In the genomic region with DNA sequence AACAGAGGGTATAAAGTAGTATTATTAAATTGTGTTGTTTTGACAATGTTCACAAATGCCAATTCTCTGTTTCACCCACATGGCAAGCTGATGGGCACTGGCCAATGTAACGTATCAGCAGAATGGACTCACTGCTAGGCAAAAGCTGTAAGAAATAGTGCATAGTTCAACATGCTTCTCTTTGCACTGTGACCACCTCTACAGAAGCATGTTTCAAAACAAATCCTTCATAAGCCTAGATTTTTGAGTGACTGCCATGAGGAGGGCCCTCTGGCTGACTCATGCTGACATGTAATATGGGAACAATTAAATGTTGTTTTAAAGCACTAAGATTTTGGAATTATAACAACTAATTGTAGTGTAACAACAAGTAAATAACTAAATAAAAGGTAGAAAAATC, we compare ENCODE assay signal across 13 cellular contexts. TPM values are rescaled to one million over a fixed set of nuclear protein-coding genes. Genes with fewer than 3 reads are reported as not detected.
A peak's percentile ranks its signal among the peaks of the same experiment; 100 is the strongest.
DNase-seq lines count a peak whose midpoint lies in the region; ATAC-seq and TF ChIP-seq lines count a peak whose summit lies in the region.
"Had no signal": no experiment of that assay in that cellular context is flagged by ENCODE, and none has a peak within 500 bp of the region (broad histone marks: within the 10 kb centered on the region; RNA-seq: fewer than 3 reads in every experiment).

No MANE protein-coding gene starts in this region.

- TF ChIP-seq CTCF in astrocyte of the spinal cord (IDR thresholded peaks at IDR 0.05; ENCODE audit: low read depth, low read length) (no peak), neural progenitor cell (IDR thresholded peaks at IDR 0.05) (no peak)

- H3K4me1 ChIP-seq in neural progenitor cell = peaks cover 23% of the 10 kb centered on the region

- ATAC-seq in stimulated activated naive CD8-positive, alpha-beta T cell treated with anti-CD3 and anti-CD28 coated beads, Interleukin-15, amount 100 ng/mL, for 72 hours = no peak
- ATAC-seq in left colon (no peak), GM21529 (IDR thresholded peaks at IDR 0.05; ENCODE audit: unreplicated experiment) (no peak)

- no peak overlapping the region for H3K9ac ChIP-seq in neural progenitor cell

- H3F3A ChIP-seq in neural progenitor cell (ENCODE audit: low read depth) = peaks cover 22% of the 10 kb centered on the region

- no peak for DNase-seq in stimulated activated naive CD8-positive, alpha-beta T cell treated with anti-CD3 and anti-CD28 coated beads, Interleukin-15, amount 100 ng/mL, for 72 hours
- DNase-seq in astrocyte of the spinal cord (ENCODE audit: low read depth, low spot score) (peak; percentile 55), kidney tubule cell (ENCODE audit: low spot score) (peak; percentile 14), left colon (no peak), RPMI8226 (no peak), neural progenitor cell (ENCODE audit: low spot score) (no peak)
- DNase-seq: activated T-cell treated with anti-CD3 and anti-CD28 coated beads, Interleukin-2, amount 50 U/mL, for 48 hours; CD8-positive, alpha-beta memory T cell; cortex of kidney; stimulated activated naive CD4-positive, alpha-beta T cell treated with Interleukin-2 at 50 U/mL for 16 hours had no signal

- no peaks in the 10 kb centered on the region for H3K79me2 ChIP-seq in neural progenitor cell (ENCODE audit: low read depth)

- peaks cover 75% of the 10 kb centered on the region for H3K36me3 Mint-ChIP-seq in stimulated activated naive CD8-positive, alpha-beta T cell treated with anti-CD3 and anti-CD28 coated beads, Interleukin-15, Interleukin-2, amounts not matched to agents 100 ng/mL and 50 ng/mL, for 24 hours (ENCODE audit: low read depth)
- H3K36me3 Mint-ChIP-seq in neural progenitor cell = peaks cover 20% of the 10 kb centered on the region

- H3K4me3 ChIP-seq in astrocyte of the spinal cord (ENCODE audit: low read depth, low read length) (no peak overlapping the region), neural progenitor cell (no peak overlapping the region)

- no peaks in the 10 kb centered on the region for H3K27me3 ChIP-seq in neural progenitor cell

- H3K4me2 ChIP-seq in neural progenitor cell = no peak overlapping the region

- H2AFZ ChIP-seq in neural progenitor cell (replicated peaks) = no peak overlapping the region

- no peaks in the 10 kb centered on the region for H3K36me3 ChIP-seq in neural progenitor cell

- in situ Hi-C loops in astrocyte of the spinal cord (cut with HindIII; ENCODE audit: low sequenced_read_pairs) = no loop called here

- H3K27me3 Mint-ChIP-seq in stimulated activated naive CD8-positive, alpha-beta T cell treated with anti-CD3 and anti-CD28 coated beads, Interleukin-15, Interleukin-2, amounts not matched to agents 100 ng/mL and 50 ng/mL, for 24 hours = no peaks in the 10 kb centered on the region
- H3K27me3 Mint-ChIP-seq in stimulated activated naive CD8-positive, alpha-beta T cell treated with anti-CD3 and anti-CD28 coated beads, Interleukin-15, amount 100 ng/mL, for 72 hours = no peaks in the 10 kb centered on the region
- peaks cover 2% of the 10 kb centered on the region for H3K27me3 Mint-ChIP-seq in neural progenitor cell (ENCODE audit: insufficient read depth, low read depth)
- H3K27me3 Mint-ChIP-seq: CD8-positive, alpha-beta memory T cell; IgD-negative memory B cell had no signal

- H3K27ac ChIP-seq in neural progenitor cell = no peak overlapping the region

- H3K9me3 ChIP-seq in neural progenitor cell (ENCODE audit: low read depth) = no peaks in the 10 kb centered on the region

- intact Hi-C loops in left colon (cut with DNase I, micrococcal nuclease) = no loop called here

- peaks cover 49% of the 10 kb centered on the region for H3K4me1 Mint-ChIP-seq in stimulated activated naive CD8-positive, alpha-beta T cell treated with anti-CD3 and anti-CD28 coated beads, Interleukin-15, Interleukin-2, amounts not matched to agents 100 ng/mL and 50 ng/mL, for 24 hours (ENCODE audit: low read depth)
- peaks cover 61% of the 10 kb centered on the region for H3K4me1 Mint-ChIP-seq in stimulated activated naive CD8-positive, alpha-beta T cell treated with anti-CD3 and anti-CD28 coated beads, Interleukin-15, amount 100 ng/mL, for 72 hours
- peaks cover 15% of the 10 kb centered on the region for H3K4me1 Mint-ChIP-seq in neural progenitor cell

- H4K20me1 ChIP-seq in neural progenitor cell (ENCODE audit: low read depth) = no peaks in the 10 kb centered on the region

- peak overlapping the region; percentile 94 for H3K4me3 Mint-ChIP-seq in stimulated activated naive CD8-positive, alpha-beta T cell treated with anti-CD3 and anti-CD28 coated beads, Interleukin-15, Interleukin-2, amounts not matched to agents 100 ng/mL and 50 ng/mL, for 24 hours
- no peak overlapping the region for H3K4me3 Mint-ChIP-seq in stimulated activated naive CD8-positive, alpha-beta T cell treated with anti-CD3 and anti-CD28 coated beads, Interleukin-15, amount 100 ng/mL, for 72 hours
- H3K4me3 Mint-ChIP-seq in neural progenitor cell = no peak overlapping the region

- peaks cover 19% of the 10 kb centered on the region for H3K9me3 Mint-ChIP-seq in stimulated activated naive CD8-positive, alpha-beta T cell treated with anti-CD3 and anti-CD28 coated beads, Interleukin-15, Interleukin-2, amounts not matched to agents 100 ng/mL and 50 ng/mL, for 24 hours
- peaks cover 4 to 11% of the 10 kb centered on the region in 2 donors for H3K9me3 Mint-ChIP-seq in stimulated activated naive CD8-positive, alpha-beta T cell treated with anti-CD3 and anti-CD28 coated beads, Interleukin-15, amount 100 ng/mL, for 72 hours
- H3K9me3 Mint-ChIP-seq in neural progenitor cell = peaks cover 20% of the 10 kb centered on the region

- no peak overlapping the region for H3K27ac Mint-ChIP-seq in stimulated activated naive CD8-positive, alpha-beta T cell treated with anti-CD3 and anti-CD28 coated beads, Interleukin-15, Interleukin-2, amounts not matched to agents 100 ng/mL and 50 ng/mL, for 24 hours
- H3K27ac Mint-ChIP-seq in stimulated activated naive CD8-positive, alpha-beta T cell treated with anti-CD3 and anti-CD28 coated beads, Interleukin-15, amount 100 ng/mL, for 72 hours = no peak overlapping the region
- no peak overlapping the region for H3K27ac Mint-ChIP-seq in neural progenitor cell

RNA-seq across cellular contexts. Expression of gene GBE1, which starts 3.2 kb away (rescaled TPM):
- total RNA-seq in left colon (10 to 100 TPM; 14.9 to 18.4 TPM), neural progenitor cell (ENCODE audit: low replicate concordance) (21.7 and 34.4 TPM in 2 replicates)

Comparison
In these comparisons a context has a peak if more than half of its experiments do, and no peak if none do; other contexts are left out.
1. DNase-seq: peak in astrocyte of the spinal cord (single experiment) and kidney tubule cell (single experiment); none in stimulated activated naive CD8-positive, alpha-beta T cell treated with anti-CD3 and anti-CD28 coated beads, Interleukin-15, amount 100 ng/mL, for 72 hours (0 of 2), left colon (0 of 2), RPMI8226 (single experiment) and neural progenitor cell (single experiment).